14 cellular contexts compared by ENCODE assay signal in the genomic region with DNA sequence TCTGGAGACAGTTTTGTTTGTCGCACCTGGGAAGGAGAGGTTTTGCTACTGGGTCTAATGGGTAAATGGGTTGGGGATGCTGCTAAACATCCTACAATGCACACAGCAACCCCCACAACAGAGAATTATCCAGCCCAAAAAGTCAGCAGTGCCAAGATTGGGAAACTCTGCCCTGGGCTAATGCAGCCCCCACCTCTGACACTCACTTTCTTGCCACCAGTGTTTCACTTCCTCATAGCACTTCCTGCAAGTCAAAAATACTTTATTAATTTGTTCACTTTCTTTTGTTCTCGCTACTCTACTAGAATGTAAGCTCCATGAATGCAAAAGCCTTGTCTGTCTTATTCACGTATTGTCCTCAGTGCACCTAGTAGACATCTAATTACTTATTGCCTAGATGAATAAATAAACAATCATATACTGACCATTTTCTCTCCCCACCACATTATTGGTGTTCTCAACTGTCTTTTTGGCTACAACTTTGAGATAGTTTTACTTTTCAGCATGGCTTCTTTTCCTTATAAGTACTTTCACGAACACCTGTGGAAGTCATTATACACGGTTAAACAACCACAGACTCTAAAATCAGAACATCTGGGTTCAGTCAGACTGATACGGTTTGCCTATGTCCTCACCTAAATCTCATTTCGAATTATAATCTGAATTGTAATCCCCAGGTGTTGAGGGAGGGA.
DNase-seq lines count a peak whose midpoint lies in the region; ATAC-seq and TF ChIP-seq lines count a peak whose summit lies in the region.
"Had no signal": no experiment of that assay in that cellular context is flagged by ENCODE, and none has a peak within 500 bp of the region (broad histone marks: within the 10 kb centered on the region; RNA-seq: fewer than 3 reads in every experiment).

No MANE protein-coding gene starts in this region.

- no peak for TF ChIP-seq CTCF in right atrium auricular region (IDR thresholded peaks at IDR 0.05)

- H3K36me3 ChIP-seq in right atrium auricular region: no peaks in the 10 kb centered on the region

- no peak overlapping the region for H3K4me3 ChIP-seq in right atrium auricular region
- H3K4me3 ChIP-seq: A549 had no signal

- H3K9me3 ChIP-seq in right atrium auricular region: no peaks in the 10 kb centered on the region
- H3K9me3 ChIP-seq: A549 had no signal

- no peak overlapping the region for H3K27ac ChIP-seq in right atrium auricular region
- H3K27ac ChIP-seq: A549 had no signal

- DNase-seq in CD1c-positive myeloid dendritic cell (ENCODE audit: extremely low spot score) (peak; percentile 42), NOMO-1 treated with DMSO at 0.1 percent for 48 hours (lab: John Stamatoyannopoulos, UW; ENCODE audit: unreplicated experiment) (peak; percentile 88), right atrium auricular region (ENCODE audit: low spot score) (no peak), foreskin melanocyte (no peak), NCI-H774 (lab: John Stamatoyannopoulos, UW) (no peak), GDM1 (lab: John Stamatoyannopoulos, UW) (no peak)
- DNase-seq: activated CD4-positive, alpha-beta T cell treated with anti-CD3 and anti-CD28 coated beads, Interleukin-2, amount 10 ng/mL, durations not matched to agents 7 days and 5 days; left ventricle myocardium superior; Right ventricle myocardium superior; stimulated activated CD4-positive, alpha-beta T cell treated with anti-CD3 and anti-CD28 coated beads, Interleukin-2, amount 100 ng/mL, for 24 hours had no signal

- ATAC-seq in GM19438 (IDR thresholded peaks at IDR 0.05; ENCODE audit: low read depth, unreplicated experiment) (peak; percentile 88), HG03095 (IDR thresholded peaks at IDR 0.05; ENCODE audit: unreplicated experiment) (peak; percentile 58)
- ATAC-seq: A549; activated naive CD4-positive, alpha-beta T cell treated with anti-CD3 and anti-CD28 coated beads, Interleukin-2, amount 50 U/mL, for 72 hours; left ventricle myocardium superior had no signal

- H3K27me3 ChIP-seq in right atrium auricular region: no peaks in the 10 kb centered on the region

- H3K4me1 ChIP-seq in right atrium auricular region: no peaks in the 10 kb centered on the region
- H3K4me1 ChIP-seq: A549 had no signal

Comparison
In these comparisons a context has a peak if more than half of its experiments do, and no peak if none do; other contexts are left out.
1. DNase-seq: peak in CD1c-positive myeloid dendritic cell (single experiment) and NOMO-1 treated with DMSO at 0.1 percent for 48 hours (single experiment); none in right atrium auricular region (single experiment), foreskin melanocyte (single experiment), NCI-H774 (single experiment) and GDM1 (single experiment).